In genomic region chr19:3809881-3810707, GRCh38 we compare ENCODE assay signal across 20 cellular contexts. TPM values are rescaled to one million over a fixed set of nuclear protein-coding genes. Genes with fewer than 3 reads are reported as not detected.
A peak's percentile ranks its signal among the peaks of the same experiment; 100 is the strongest.
DNase-seq lines count a peak whose midpoint lies in the region; ATAC-seq, FAIRE-seq and TF ChIP-seq lines count a peak whose summit lies in the region.
"Had no signal": no experiment of that assay in that cellular context is flagged by ENCODE, and none has a peak within 500 bp of the region (broad histone marks: within the 10 kb centered on the region; RNA-seq: fewer than 3 reads in every experiment).

No MANE protein-coding gene starts in this region.

- TF ChIP-seq POLR2A in K562 (conservative IDR thresholded peaks at IDR 0.05) (no peak), vagina (IDR thresholded peaks at IDR 0.05) (no peak)

- H3K4me1 Mint-ChIP-seq in stimulated activated effector memory CD8-positive, alpha-beta T cell treated with anti-CD3 and anti-CD28 coated beads, Interleukin-12 subunit alpha, Interleukin-12 subunit beta, amount 100 ng/mL, for 72 hours = peaks cover 71% of the 10 kb centered on the region

- peak overlapping the region; percentile 3 for H3K27ac Mint-ChIP-seq in stimulated activated effector memory CD8-positive, alpha-beta T cell treated with anti-CD3 and anti-CD28 coated beads, Interleukin-12 subunit alpha, Interleukin-12 subunit beta, amount 100 ng/mL, for 72 hours
- H3K27ac Mint-ChIP-seq: activated T-helper 2 cell treated with anti-CD3 and anti-CD28 coated beads, Interferon-gamma antibody, Interleukin-2, Interleukin-4, amounts not matched to agents 10 μg/mL and 5 μg/mL and 100 μg/mL, durations not matched to agents 14 hours and 24 hours and 36 hours; nephron progenitor cell had no signal

- H2AFZ ChIP-seq in K562 (ENCODE audit: low read depth, low read length) = no peak overlapping the region; the same call in 1 of the 2 replicates

- no peak for TF ChIP-seq RAD21 in K562 (CRISPR knock-in tag; conservative IDR thresholded peaks at IDR 0.05 in 1 of 2, IDR thresholded peaks at IDR 0.05 in 1 of 2)

- no TSS peak for BruUV-seq in K562 (replicated peaks; lab: Mats Ljungman, UMichigan)

- no peaks in the 10 kb centered on the region for H3K9me1 ChIP-seq in K562 (ENCODE audit: control insufficient read depth, insufficient read depth, low read length)

- H3K36me3 ChIP-seq in HEK293 (ENCODE audit: control insufficient read depth in 2 of 2, insufficient read depth in 1 of 2, low read length in 2 of 2) (no peaks in the 10 kb centered on the region), K562 (ENCODE audit: control insufficient read depth, insufficient read depth, low read length) (no peaks in the 10 kb centered on the region), vagina (no peaks in the 10 kb centered on the region)
- H3K36me3 ChIP-seq: BE2C had no signal

- peak overlapping the region in 1 of 2 experiments; percentile 58; a peak in 2 of 4 replicates for H3K9ac ChIP-seq in K562 (ENCODE audit: insufficient read depth in 1 of 2, low read depth in 2 of 2, low read length in 2 of 2)

- H4K20me1 ChIP-seq in K562 (replicated peaks; ENCODE audit: control insufficient read depth, insufficient read depth, low read length) = no peaks in the 10 kb centered on the region

- H3K27me3 ChIP-seq in K562 (ENCODE audit: control insufficient read depth in 2 of 2, insufficient read depth in 2 of 2, low read length in 2 of 2) (no peaks in the 10 kb centered on the region; a peak in 1 of 5 replicates), vagina (no peaks in the 10 kb centered on the region)
- H3K27me3 ChIP-seq: BE2C had no signal

- no peaks in the 10 kb centered on the region for H3K9me3 Mint-ChIP-seq in stimulated activated effector memory CD8-positive, alpha-beta T cell treated with anti-CD3 and anti-CD28 coated beads, Interleukin-12 subunit alpha, Interleukin-12 subunit beta, amount 100 ng/mL, for 72 hours
- H3K9me3 Mint-ChIP-seq: nephron progenitor cell had no signal

- no peaks in the 10 kb centered on the region for H3K9me3 ChIP-seq in HEK293 (ENCODE audit: control insufficient read depth, insufficient read depth, low read depth, low read length)
- peaks cover 7% of the 10 kb centered on the region for H3K9me3 ChIP-seq in K562 (replicated peaks; ENCODE audit: control insufficient read depth, insufficient read depth, low read depth, low read length)
- H3K9me3 ChIP-seq in vagina = no peaks in the 10 kb centered on the region
- H3K9me3 ChIP-seq: BE2C had no signal

- H3K79me2 ChIP-seq in K562 (ENCODE audit: control insufficient read depth, insufficient read depth, low read length) = no peaks in the 10 kb centered on the region

- DNase-seq in GM13976 (ENCODE audit: low spot score) (peak; percentile 71), K562 (ENCODE audit: extremely low read depth in 1 of 4, low spot score in 3 of 4) (no peak), vagina (ENCODE audit: extremely low spot score in 2 of 2) (no peak), posterior vena cava (ENCODE audit: low spot score) (no peak)
- DNase-seq in stimulated activated effector memory CD8-positive, alpha-beta T cell treated with anti-CD3 and anti-CD28 coated beads, Interleukin-12 subunit alpha, Interleukin-12 subunit beta, amount 100 ng/mL, for 72 hours (ENCODE audit: low spot score in 2 of 2) = no peak
- DNase-seq: activated CD4-positive, alpha-beta T cell treated with anti-CD3 and anti-CD28 coated beads, Interleukin-2, amount 50 U/mL, for 1 hour; BE2C; cerebellar nuclear complex; foreskin fibroblast; Kasumi-1; NCI-H146; NCI-H345; nephron progenitor cell; SHP77 treated with DMSO at 0.1 percent for 48 hours had no signal

- H3K4me3 Mint-ChIP-seq in stimulated activated effector memory CD8-positive, alpha-beta T cell treated with anti-CD3 and anti-CD28 coated beads, Interleukin-12 subunit alpha, Interleukin-12 subunit beta, amount 100 ng/mL, for 72 hours = no peak overlapping the region
- H3K4me3 Mint-ChIP-seq: nephron progenitor cell had no signal

- TF ChIP-seq EP300 in K562 (IDR thresholded peaks at IDR 0.05; ENCODE audit: low read length) = no peak

- intact Hi-C loops in K562 (cut with micrococcal nuclease) (no loop called here), vagina (cut with DNase I) (no loop called here), posterior vena cava (cut with DNase I) (no loop called here)

- POLR2A ChIA-PET in HEK293 (lab: Yijun Ruan, JAX) = no interaction called here
- POLR2A ChIA-PET in K562 (lab: Yijun Ruan, JAX) = no interaction called here

- H3K27ac ChIP-seq in HEK293 (ENCODE audit: extremely low read depth, low read depth, low read length) (no peak overlapping the region), K562 (ENCODE audit: extremely low read depth, low read depth, low read length) (no peak overlapping the region), vagina (no peak overlapping the region)

- H3K4me3 ChIP-seq in HEK293 (ENCODE audit: low read depth, low read length) (no peak overlapping the region), K562 (no peak overlapping the region), vagina (no peak overlapping the region)

- no peak for FAIRE-seq in K562 (lab: Jason Lieb, UNC)

- no peak overlapping the region for H3K4me2 ChIP-seq in K562 (ENCODE audit: insufficient read depth, low read length)

- H3K4me1 ChIP-seq in HEK293 (ENCODE audit: control insufficient read depth, insufficient read depth, low read length) = no peaks in the 10 kb centered on the region
- H3K4me1 ChIP-seq in K562 (replicated peaks in 1 of 2; ENCODE audit: control insufficient read depth in 2 of 2, insufficient read depth in 2 of 2, low read length in 2 of 2) = peaks cover 0 to 59% of the 10 kb centered on the region in 2 experiments
- H3K4me1 ChIP-seq in vagina = peaks cover 5% of the 10 kb centered on the region
- H3K4me1 ChIP-seq: BE2C had no signal

- in situ Hi-C loops in GM13976 (cut with MboI; ENCODE audit: low sequenced_read_pairs, unreplicated experiment) (no loop called here), K562 (cut with MboI) (no loop called here)

- H3K36me3 Mint-ChIP-seq in stimulated activated effector memory CD8-positive, alpha-beta T cell treated with anti-CD3 and anti-CD28 coated beads, Interleukin-12 subunit alpha, Interleukin-12 subunit beta, amount 100 ng/mL, for 72 hours = peaks cover 20% of the 10 kb centered on the region

- ATAC-seq in K562 (no peak), GM18870 (IDR thresholded peaks at IDR 0.05; ENCODE audit: unreplicated experiment) (no peak)
- peak; percentile 3 for ATAC-seq in stimulated activated effector memory CD8-positive, alpha-beta T cell treated with anti-CD3 and anti-CD28 coated beads, Interleukin-12 subunit alpha, Interleukin-12 subunit beta, amount 100 ng/mL, for 72 hours
- ATAC-seq: right cardiac atrium had no signal

- no peak for TF ChIP-seq CTCF in GM13976 (IDR thresholded peaks at IDR 0.05; ENCODE audit: borderline replicate concordance, control extremely low read depth, extremely low read depth, insufficient read depth, missing control alignments)
- no peak for TF ChIP-seq CTCF in HEK293 (tag by site-specific recombination; IDR thresholded peaks at IDR 0.05)
- TF ChIP-seq CTCF in K562 (IDR thresholded peaks at IDR 0.05 in 2 of 3, conservative IDR thresholded peaks at IDR 0.05 in 1 of 3; ENCODE audit: insufficient read depth in 2 of 3, low read depth in 1 of 3, low read length in 3 of 3) = no peak
- TF ChIP-seq CTCF in vagina (IDR thresholded peaks at IDR 0.05) = no peak

- 78% methylated on average over 17 of the region's 26 CpGs for WGBS in K562 (ENCODE audit: insufficient coverage, low coverage, missing lambda C conversion rate)

- CTCF ChIA-PET in HEK293 (lab: Yijun Ruan, JAX) (no interaction called here), K562 (lab: Yijun Ruan, JAX; ENCODE audit: low intra/inter-chr PET ratio) (no interaction called here)

RNA-seq across cellular contexts. Expression of gene MATK, which starts 23.9 kb away (rescaled TPM):
- 11.1 and 55.0 TPM in 2 replicates for total RNA-seq in K562 (2011; cell fraction: chromatin; rRNA removed; ENCODE audit: low replicate concordance)
- total RNA-seq in K562 (2011; cell fraction: nucleolus; rRNA removed) = 38.4 and 53.0 TPM in 2 replicates
- total RNA-seq in K562 (2011; cell fraction: nucleoplasm; rRNA removed) = 22.6 and 29.8 TPM in 2 replicates
- total RNA-seq in K562 (2014; rRNA removed) = 41.2 and 57.1 TPM in 2 replicates
- total RNA-seq in K562 (2014; rRNA removed; fragmentation: Illumina TruSeq; extraction: Trizol) = 6.1 and 8.4 TPM in 2 replicates
- 21.4 and 23.2 TPM in 2 replicates for total RNA-seq in K562 (2015; rRNA removed; fragmentation: Illumina TruSeq; extraction: Trizol)
- 41.5 and 45.3 TPM in 2 replicates for total RNA-seq in K562 (2021)
- polyA plus RNA-seq in K562 (2011; rRNA removed) = 31.1 and 32.8 TPM in 2 replicates
- 41.1 and 137 TPM in 2 replicates for polyA plus RNA-seq in K562 (2011; cell fraction: cytosol; rRNA removed)
- 69.7 and 163 TPM in 2 replicates for polyA plus RNA-seq in K562 (2011; cell fraction: nucleus; rRNA removed)
- 26.0 and 36.8 TPM in 2 replicates for polyA plus RNA-seq in K562 (2012)
- 10.8 and 15.7 TPM in 2 replicates for polyA plus RNA-seq in K562 (2014; fragmentation: Illumina TruSeq; extraction: Trizol)
- under 1 TPM; 0.08 to 0.71 TPM for polyA plus RNA-seq in K562 (2014; fragmentation: Nextera tagmentation; extraction: Ambion mirVana)
- polyA plus RNA-seq in K562 (2014; rRNA removed) = 37.5 and 37.9 TPM in 2 replicates
- polyA minus RNA-seq in K562 (2011; rRNA and poly(A)+ RNA removed) = 13.5 and 29.7 TPM in 2 replicates
- polyA minus RNA-seq in K562 (2011; cell fraction: cytosol; rRNA and poly(A)+ RNA removed) = 38.7 and 58.7 TPM in 2 replicates
- polyA minus RNA-seq in K562 (2011; cell fraction: nucleus; rRNA and poly(A)+ RNA removed) = 26.9 and 35.3 TPM in 2 replicates
- total RNA-seq in vagina = 1.2 TPM
- total RNA-seq in posterior vena cava = 1 to 10 TPM; 1.1 to 2.8 TPM

RNA-seq across cellular contexts. Expression of gene RAX2, which starts 38.1 kb away (rescaled TPM):
- total RNA-seq in K562 (2011; cell fraction: chromatin; rRNA removed; ENCODE audit: low replicate concordance) = not detected in 2 replicates
- total RNA-seq in K562 (2011; cell fraction: nucleolus; rRNA removed) = not detected in 2 replicates
- total RNA-seq in K562 (2011; cell fraction: nucleoplasm; rRNA removed) = not detected in 2 replicates
- total RNA-seq in K562 (2014; rRNA removed) = not detected in 2 replicates
- not detected in 2 replicates for total RNA-seq in K562 (2014; rRNA removed; fragmentation: Illumina TruSeq; extraction: Trizol)
- not detected in 2 replicates for total RNA-seq in K562 (2015; rRNA removed; fragmentation: Illumina TruSeq; extraction: Trizol)
- total RNA-seq in K562 (2021) = not detected in 2 replicates
- polyA plus RNA-seq in K562 (2011; rRNA removed) = not detected in 2 replicates
- polyA plus RNA-seq in K562 (2011; cell fraction: cytosol; rRNA removed) = 0.07 TPM in 1 of 2 replicates, not detected in the other
- polyA plus RNA-seq in K562 (2011; cell fraction: nucleus; rRNA removed) = not detected in 2 replicates
- polyA plus RNA-seq in K562 (2012) = not detected in 2 replicates
- not detected in 2 replicates for polyA plus RNA-seq in K562 (2014; fragmentation: Illumina TruSeq; extraction: Trizol)
- polyA plus RNA-seq in K562 (2014; fragmentation: Nextera tagmentation; extraction: Ambion mirVana) = not detected
- not detected in 2 replicates for polyA plus RNA-seq in K562 (2014; rRNA removed)
- polyA minus RNA-seq in K562 (2011; rRNA and poly(A)+ RNA removed) = not detected in 2 replicates
- polyA minus RNA-seq in K562 (2011; cell fraction: cytosol; rRNA and poly(A)+ RNA removed) = not detected in 2 replicates
- not detected in 2 replicates for polyA minus RNA-seq in K562 (2011; cell fraction: nucleus; rRNA and poly(A)+ RNA removed)
- not detected for total RNA-seq in vagina
- total RNA-seq in posterior vena cava = not detected
- total RNA-seq: activated T-helper 2 cell treated with anti-CD3 and anti-CD28 coated beads, Interferon-gamma antibody, Interleukin-2, Interleukin-4, amounts not matched to agents 10 μg/mL and 5 μg/mL and 100 μg/mL, durations not matched to agents 14 hours and 24 hours and 36 hours; liver; right cardiac atrium; temporal lobe had no signal
- polyA plus RNA-seq: liver, right cardiac atrium had no signal

RNA-seq across cellular contexts. Expression of gene MRPL54, which starts 47.6 kb away (rescaled TPM):
- 2.2 and 8.0 TPM in 2 replicates for total RNA-seq in K562 (2011; cell fraction: chromatin; rRNA removed; ENCODE audit: low replicate concordance)
- total RNA-seq in K562 (2011; cell fraction: nucleolus; rRNA removed) = 17.5 and 22.6 TPM in 2 replicates
- total RNA-seq in K562 (2011; cell fraction: nucleoplasm; rRNA removed) = 10.3 and 13.7 TPM in 2 replicates
- total RNA-seq in K562 (2014; rRNA removed) (120 and 124 TPM in 2 replicates), K562 (2014; rRNA removed; fragmentation: Illumina TruSeq; extraction: Trizol) (31.5 and 35.9 TPM in 2 replicates), K562 (2015; rRNA removed; fragmentation: Illumina TruSeq; extraction: Trizol) (93.8 and 97.3 TPM in 2 replicates), K562 (2021) (83.2 and 87.9 TPM in 2 replicates), vagina (30.4 TPM), posterior vena cava (10 to 100 TPM; 45.3 to 58.8 TPM)
- polyA plus RNA-seq in K562 (2011; rRNA removed) (44.2 and 52.3 TPM in 2 replicates), K562 (2014; fragmentation: Illumina TruSeq; extraction: Trizol) (56.9 and 68.4 TPM in 2 replicates), K562 (2014; fragmentation: Nextera tagmentation; extraction: Ambion mirVana) (10 to 100 TPM in 1 of 2 experiments, 1 to 10 TPM in 1; 3.5 to 13.6 TPM), K562 (2014; rRNA removed) (93.7 and 131 TPM in 2 replicates)
- polyA plus RNA-seq in K562 (2011; cell fraction: cytosol; rRNA removed) = 78.5 and 131 TPM in 2 replicates
- 26.1 and 29.8 TPM in 2 replicates for polyA plus RNA-seq in K562 (2011; cell fraction: nucleus; rRNA removed)
- polyA plus RNA-seq in K562 (2012) = 61.4 and 75.3 TPM in 2 replicates
- polyA minus RNA-seq in K562 (2011; rRNA and poly(A)+ RNA removed) = 4.1 and 5.0 TPM in 2 replicates
- 8.6 and 16.9 TPM in 2 replicates for polyA minus RNA-seq in K562 (2011; cell fraction: cytosol; rRNA and poly(A)+ RNA removed)
- polyA minus RNA-seq in K562 (2011; cell fraction: nucleus; rRNA and poly(A)+ RNA removed) = 6.2 and 6.3 TPM in 2 replicates

RNA-seq across cellular contexts. Expression of gene APBA3, which starts 48.6 kb away (rescaled TPM):
- total RNA-seq in K562 (2011; cell fraction: chromatin; rRNA removed; ENCODE audit: low replicate concordance) = 27.4 and 90.5 TPM in 2 replicates
- total RNA-seq in K562 (2011; cell fraction: nucleolus; rRNA removed) = 79.5 and 85.9 TPM in 2 replicates
- total RNA-seq in K562 (2011; cell fraction: nucleoplasm; rRNA removed) = 36.4 and 47.7 TPM in 2 replicates
- 28.8 and 29.5 TPM in 2 replicates for total RNA-seq in K562 (2014; rRNA removed)
- 1.4 and 2.8 TPM in 2 replicates for total RNA-seq in K562 (2014; rRNA removed; fragmentation: Illumina TruSeq; extraction: Trizol)
- total RNA-seq in K562 (2015; rRNA removed; fragmentation: Illumina TruSeq; extraction: Trizol) = 10.8 and 14.0 TPM in 2 replicates
- 19.7 and 23.8 TPM in 2 replicates for total RNA-seq in K562 (2021)
- 11.5 and 20.7 TPM in 2 replicates for polyA plus RNA-seq in K562 (2011; rRNA removed)
- polyA plus RNA-seq in K562 (2011; cell fraction: cytosol; rRNA removed) = 17.0 and 42.5 TPM in 2 replicates
- 56.1 and 107 TPM in 2 replicates for polyA plus RNA-seq in K562 (2011; cell fraction: nucleus; rRNA removed)
- 11.3 and 21.1 TPM in 2 replicates for polyA plus RNA-seq in K562 (2012)
- 9.0 and 18.5 TPM in 2 replicates for polyA plus RNA-seq in K562 (2014; fragmentation: Illumina TruSeq; extraction: Trizol)
- under 1 TPM; 0.10 to 0.42 TPM for polyA plus RNA-seq in K562 (2014; fragmentation: Nextera tagmentation; extraction: Ambion mirVana)
- 25.0 and 28.2 TPM in 2 replicates for polyA plus RNA-seq in K562 (2014; rRNA removed)
- 3.0 and 6.7 TPM in 2 replicates for polyA minus RNA-seq in K562 (2011; rRNA and poly(A)+ RNA removed)
- 13.3 and 13.6 TPM in 2 replicates for polyA minus RNA-seq in K562 (2011; cell fraction: cytosol; rRNA and poly(A)+ RNA removed)
- polyA minus RNA-seq in K562 (2011; cell fraction: nucleus; rRNA and poly(A)+ RNA removed) = 27.1 and 27.5 TPM in 2 replicates
- total RNA-seq in vagina = 46.2 TPM
- 10 to 100 TPM; 10.5 to 13.1 TPM for total RNA-seq in posterior vena cava

RNA-seq across cellular contexts. Expression of gene ZFR2, which starts 58.7 kb away (rescaled TPM):
- total RNA-seq in K562 (2011; cell fraction: chromatin; rRNA removed; ENCODE audit: low replicate concordance) = 0.09 and 0.14 TPM in 2 replicates
- total RNA-seq in K562 (2011; cell fraction: nucleolus; rRNA removed) = 0.26 TPM in 1 of 2 replicates, not detected in the other
- total RNA-seq in K562 (2011; cell fraction: nucleoplasm; rRNA removed) = 0.38 TPM in 1 of 2 replicates, not detected in the other
- total RNA-seq in K562 (2014; rRNA removed) (0.33 and 0.59 TPM in 2 replicates), K562 (2014; rRNA removed; fragmentation: Illumina TruSeq; extraction: Trizol) (not detected in 2 replicates), K562 (2015; rRNA removed; fragmentation: Illumina TruSeq; extraction: Trizol) (not detected in 2 replicates), K562 (2021) (not detected in 2 replicates), vagina (not detected), posterior vena cava (not detected)
- polyA plus RNA-seq in K562 (2011; rRNA removed) (0.03 and 0.04 TPM in 2 replicates), K562 (2014; fragmentation: Illumina TruSeq; extraction: Trizol) (not detected in 2 replicates), K562 (2014; fragmentation: Nextera tagmentation; extraction: Ambion mirVana) (under 1 TPM in 1 of 2 experiments, not detected in 1; 0.07 TPM), K562 (2014; rRNA removed) (not detected in 2 replicates)
- 0.19 and 0.22 TPM in 2 replicates for polyA plus RNA-seq in K562 (2011; cell fraction: cytosol; rRNA removed)
- polyA plus RNA-seq in K562 (2011; cell fraction: nucleus; rRNA removed) = 0.08 and 0.21 TPM in 2 replicates
- 0.04 and 0.17 TPM in 2 replicates for polyA plus RNA-seq in K562 (2012)
- not detected in 2 replicates for polyA minus RNA-seq in K562 (2011; rRNA and poly(A)+ RNA removed)
- polyA minus RNA-seq in K562 (2011; cell fraction: cytosol; rRNA and poly(A)+ RNA removed) = not detected in 2 replicates
- 0.13 TPM in 1 of 2 replicates, not detected in the other for polyA minus RNA-seq in K562 (2011; cell fraction: nucleus; rRNA and poly(A)+ RNA removed)
- total RNA-seq: liver had no signal
- polyA plus RNA-seq: liver had no signal
